Comparison of ENCODE assay signal across 2 cellular contexts in genomic region chr19:9610484-9611113, GRCh38.
TF ChIP-seq lines count a peak whose summit lies in the region.

No MANE protein-coding gene starts in this region.

TF ChIP-seq in HepG2, 621 proteins besides CTCF, POLR2A, EP300 and RAD21:
- no peak for TF ChIP-seq YY1 (IDR thresholded peaks at IDR 0.05; ENCODE audit: insufficient read depth, insufficient replicate concordance, low read depth, low read length)
- no peak for TF ChIP-seq ZKSCAN1 (IDR thresholded peaks at IDR 0.05; ENCODE audit: low read length)
- no peak for TF ChIP-seq PBX2 (CRISPR knock-in tag; IDR thresholded peaks at IDR 0.05)
- TF ChIP-seq ZNF101 (CRISPR knock-in tag; IDR thresholded peaks at IDR 0.05; ENCODE audit: borderline replicate concordance, low read depth): no peak
- no peak for TF ChIP-seq AHDC1 (CRISPR knock-in tag; IDR thresholded peaks at IDR 0.05; ENCODE audit: borderline replicate concordance)
- TF ChIP-seq ZFP91 (CRISPR knock-in tag; IDR thresholded peaks at IDR 0.05; ENCODE audit: borderline replicate concordance): no peak
- no peak for TF ChIP-seq ZBTB26 (CRISPR knock-in tag; IDR thresholded peaks at IDR 0.05; ENCODE audit: borderline replicate concordance)
- TF ChIP-seq ZEB1 (IDR thresholded peaks at IDR 0.05; ENCODE audit: insufficient replicate concordance, low read depth): no peak
- no peak for TF ChIP-seq FLYWCH1 (CRISPR knock-in tag; IDR thresholded peaks at IDR 0.05)
- TF ChIP-seq KMT2A (CRISPR knock-in tag; IDR thresholded peaks at IDR 0.05): no peak
- TF ChIP-seq MEIS2 (CRISPR knock-in tag; IDR thresholded peaks at IDR 0.05): no peak
- no peak for TF ChIP-seq GMEB2 (CRISPR knock-in tag; IDR thresholded peaks at IDR 0.05; ENCODE audit: low read depth)
- TF ChIP-seq ZNF713 (CRISPR knock-in tag; IDR thresholded peaks at IDR 0.05): no peak
- TF ChIP-seq PLRG1 (conservative IDR thresholded peaks at IDR 0.05): no peak
- no peak for TF ChIP-seq KLF6 (CRISPR knock-in tag; IDR thresholded peaks at IDR 0.05)

TF ChIP-seq in H1, 55 proteins besides CTCF, POLR2A, EP300 and RAD21:
- TF ChIP-seq HDAC6 (IDR thresholded peaks at IDR 0.05; ENCODE audit: low read depth, low read length) (no peak), CREB1 (IDR thresholded peaks at IDR 0.05) (no peak), KDM4A (IDR thresholded peaks at IDR 0.05; ENCODE audit: low read depth, low read length, severe bottlenecking) (no peak), ZNF274 (IDR thresholded peaks at IDR 0.05; ENCODE audit: borderline replicate concordance, extremely low read depth, low read length) (peak; percentile 40; the same call in 1 of the 2 replicates), MAX (IDR thresholded peaks at IDR 0.05) (no peak)
